Comparison of ENCODE assay signal across 1 cellular context in the genomic region with DNA sequence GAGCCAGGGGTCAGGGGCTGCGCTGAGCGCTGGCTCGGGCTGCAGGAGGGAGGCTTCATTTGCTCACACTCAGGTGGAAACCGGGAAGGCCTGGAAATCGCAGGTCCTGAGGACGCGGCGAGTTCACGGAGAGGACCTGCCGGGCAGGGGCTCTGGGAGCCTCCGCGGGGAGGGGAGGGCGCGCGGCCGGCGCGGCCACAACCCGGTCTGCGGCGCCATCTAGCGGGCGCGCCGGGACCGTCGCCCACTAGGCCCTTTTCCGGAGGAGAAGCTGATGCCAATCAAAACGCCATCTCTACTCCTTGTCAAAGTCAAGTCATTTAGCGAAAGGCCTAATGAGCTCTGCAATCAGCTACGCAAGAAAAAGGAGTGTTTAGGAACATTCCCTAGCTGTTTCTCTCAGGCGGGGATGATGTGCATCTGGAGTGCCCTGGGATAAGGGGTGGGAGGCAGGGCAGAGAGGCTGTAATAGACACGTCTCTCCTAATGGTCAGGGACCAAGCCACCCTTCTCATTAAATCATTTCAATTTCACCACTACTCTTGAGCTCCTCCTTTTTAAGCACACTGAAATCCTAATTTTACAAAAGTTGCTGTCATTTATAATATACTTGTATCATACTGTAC.
TF ChIP-seq lines count a peak whose summit lies in the region.

No MANE protein-coding gene starts in this region.

TF ChIP-seq in HepG2, 621 proteins besides CTCF, POLR2A, EP300 and RAD21 (continued from another document):
- TF ChIP-seq, protein P1, sequence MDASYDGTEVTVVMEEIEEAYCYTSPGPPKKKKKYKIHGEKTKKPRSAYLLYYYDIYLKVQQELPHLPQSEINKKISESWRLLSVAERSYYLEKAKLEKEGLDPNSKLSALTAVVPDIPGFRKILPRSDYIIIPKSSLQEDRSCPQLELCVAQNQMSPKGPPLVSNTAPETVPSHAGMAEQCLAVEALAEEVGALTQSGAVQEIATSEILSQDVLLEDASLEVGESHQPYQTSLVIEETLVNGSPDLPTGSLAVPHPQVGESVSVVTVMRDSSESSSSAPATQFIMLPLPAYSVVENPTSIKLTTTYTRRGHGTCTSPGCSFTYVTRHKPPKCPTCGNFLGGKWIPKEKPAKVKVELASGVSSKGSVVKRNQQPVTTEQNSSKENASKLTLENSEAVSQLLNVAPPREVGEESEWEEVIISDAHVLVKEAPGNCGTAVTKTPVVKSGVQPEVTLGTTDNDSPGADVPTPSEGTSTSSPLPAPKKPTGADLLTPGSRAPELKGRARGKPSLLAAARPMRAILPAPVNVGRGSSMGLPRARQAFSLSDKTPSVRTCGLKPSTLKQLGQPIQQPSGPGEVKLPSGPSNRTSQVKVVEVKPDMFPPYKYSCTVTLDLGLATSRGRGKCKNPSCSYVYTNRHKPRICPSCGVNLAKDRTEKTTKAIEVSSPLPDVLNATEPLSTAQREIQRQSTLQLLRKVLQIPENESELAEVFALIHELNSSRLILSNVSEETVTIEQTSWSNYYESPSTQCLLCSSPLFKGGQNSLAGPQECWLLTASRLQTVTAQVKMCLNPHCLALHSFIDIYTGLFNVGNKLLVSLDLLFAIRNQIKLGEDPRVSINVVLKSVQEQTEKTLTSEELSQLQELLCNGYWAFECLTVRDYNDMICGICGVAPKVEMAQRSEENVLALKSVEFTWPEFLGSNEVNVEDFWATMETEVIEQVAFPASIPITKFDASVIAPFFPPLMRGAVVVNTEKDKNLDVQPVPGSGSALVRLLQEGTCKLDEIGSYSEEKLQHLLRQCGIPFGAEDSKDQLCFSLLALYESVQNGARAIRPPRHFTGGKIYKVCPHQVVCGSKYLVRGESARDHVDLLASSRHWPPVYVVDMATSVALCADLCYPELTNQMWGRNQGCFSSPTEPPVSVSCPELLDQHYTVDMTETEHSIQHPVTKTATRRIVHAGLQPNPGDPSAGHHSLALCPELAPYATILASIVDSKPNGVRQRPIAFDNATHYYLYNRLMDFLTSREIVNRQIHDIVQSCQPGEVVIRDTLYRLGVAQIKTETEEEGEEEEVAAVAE (CRISPR knock-in tag; IDR thresholded peaks at IDR 0.05; ENCODE audit: borderline replicate concordance) = no peak
- TF ChIP-seq EED (CRISPR knock-in tag; IDR thresholded peaks at IDR 0.05) = no peak
- no peak for TF ChIP-seq ZNF589 (CRISPR knock-in tag; conservative IDR thresholded peaks at IDR 0.05)
- TF ChIP-seq ZSCAN12 (CRISPR knock-in tag; IDR thresholded peaks at IDR 0.05) = no peak
- TF ChIP-seq KDM5A (IDR thresholded peaks at IDR 0.05; ENCODE audit: borderline replicate concordance, low read length) = no peak
- TF ChIP-seq, protein P2, sequence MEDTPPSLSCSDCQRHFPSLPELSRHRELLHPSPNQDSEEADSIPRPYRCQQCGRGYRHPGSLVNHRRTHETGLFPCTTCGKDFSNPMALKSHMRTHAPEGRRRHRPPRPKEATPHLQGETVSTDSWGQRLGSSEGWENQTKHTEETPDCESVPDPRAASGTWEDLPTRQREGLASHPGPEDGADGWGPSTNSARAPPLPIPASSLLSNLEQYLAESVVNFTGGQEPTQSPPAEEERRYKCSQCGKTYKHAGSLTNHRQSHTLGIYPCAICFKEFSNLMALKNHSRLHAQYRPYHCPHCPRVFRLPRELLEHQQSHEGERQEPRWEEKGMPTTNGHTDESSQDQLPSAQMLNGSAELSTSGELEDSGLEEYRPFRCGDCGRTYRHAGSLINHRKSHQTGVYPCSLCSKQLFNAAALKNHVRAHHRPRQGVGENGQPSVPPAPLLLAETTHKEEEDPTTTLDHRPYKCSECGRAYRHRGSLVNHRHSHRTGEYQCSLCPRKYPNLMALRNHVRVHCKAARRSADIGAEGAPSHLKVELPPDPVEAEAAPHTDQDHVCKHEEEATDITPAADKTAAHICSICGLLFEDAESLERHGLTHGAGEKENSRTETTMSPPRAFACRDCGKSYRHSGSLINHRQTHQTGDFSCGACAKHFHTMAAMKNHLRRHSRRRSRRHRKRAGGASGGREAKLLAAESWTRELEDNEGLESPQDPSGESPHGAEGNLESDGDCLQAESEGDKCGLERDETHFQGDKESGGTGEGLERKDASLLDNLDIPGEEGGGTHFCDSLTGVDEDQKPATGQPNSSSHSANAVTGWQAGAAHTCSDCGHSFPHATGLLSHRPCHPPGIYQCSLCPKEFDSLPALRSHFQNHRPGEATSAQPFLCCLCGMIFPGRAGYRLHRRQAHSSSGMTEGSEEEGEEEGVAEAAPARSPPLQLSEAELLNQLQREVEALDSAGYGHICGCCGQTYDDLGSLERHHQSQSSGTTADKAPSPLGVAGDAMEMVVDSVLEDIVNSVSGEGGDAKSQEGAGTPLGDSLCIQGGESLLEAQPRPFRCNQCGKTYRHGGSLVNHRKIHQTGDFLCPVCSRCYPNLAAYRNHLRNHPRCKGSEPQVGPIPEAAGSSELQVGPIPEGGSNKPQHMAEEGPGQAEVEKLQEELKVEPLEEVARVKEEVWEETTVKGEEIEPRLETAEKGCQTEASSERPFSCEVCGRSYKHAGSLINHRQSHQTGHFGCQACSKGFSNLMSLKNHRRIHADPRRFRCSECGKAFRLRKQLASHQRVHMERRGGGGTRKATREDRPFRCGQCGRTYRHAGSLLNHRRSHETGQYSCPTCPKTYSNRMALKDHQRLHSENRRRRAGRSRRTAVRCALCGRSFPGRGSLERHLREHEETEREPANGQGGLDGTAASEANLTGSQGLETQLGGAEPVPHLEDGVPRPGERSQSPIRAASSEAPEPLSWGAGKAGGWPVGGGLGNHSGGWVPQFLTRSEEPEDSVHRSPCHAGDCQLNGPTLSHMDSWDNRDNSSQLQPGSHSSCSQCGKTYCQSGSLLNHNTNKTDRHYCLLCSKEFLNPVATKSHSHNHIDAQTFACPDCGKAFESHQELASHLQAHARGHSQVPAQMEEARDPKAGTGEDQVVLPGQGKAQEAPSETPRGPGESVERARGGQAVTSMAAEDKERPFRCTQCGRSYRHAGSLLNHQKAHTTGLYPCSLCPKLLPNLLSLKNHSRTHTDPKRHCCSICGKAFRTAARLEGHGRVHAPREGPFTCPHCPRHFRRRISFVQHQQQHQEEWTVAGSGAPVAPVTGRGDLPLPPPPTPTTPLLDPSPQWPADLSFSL (CRISPR knock-in tag; IDR thresholded peaks at IDR 0.05) = no peak
- peak; percentile 35; the same call in 1 of the 2 replicates for TF ChIP-seq PATZ1 (CRISPR knock-in tag; IDR thresholded peaks at IDR 0.05)
- peak; percentile 8; the same call in 1 of the 2 replicates for TF ChIP-seq SMC3 (IDR thresholded peaks at IDR 0.05; ENCODE audit: low read length)
- no peak for TF ChIP-seq U2AF1 (optimal IDR thresholded peaks at IDR 0.05; ENCODE audit: low read depth, low read length)
